ENCODE assay signal across 18 cellular contexts in genomic region chr7:155994253-155994811, GRCh38.
"Had no signal": no experiment of that assay in that cellular context is flagged by ENCODE, and none has a peak within 500 bp of the region (broad histone marks: within the 10 kb centered on the region; RNA-seq: fewer than 3 reads in every experiment).

No MANE protein-coding gene starts in this region.

- H3K4me1 ChIP-seq: ascending aorta, lower lobe of right lung, psoas muscle, right lobe of liver had no signal

- ATAC-seq: activated naive CD4-positive, alpha-beta T cell treated with anti-CD3 and anti-CD28 coated beads, Interleukin-2, amount 50 U/mL, for 72 hours; left cardiac atrium; lower lobe of right lung; psoas muscle; stimulated activated memory B cell treated with anti-CD40 and anti-IgM and Interleukin-4, amounts not matched to agents 10 μg/mL and 1 μg/mL and 100 μg/mL, for 72 hours had no signal

- H3K9me3 ChIP-seq: ascending aorta, esophagus squamous epithelium, lower lobe of right lung, psoas muscle, right lobe of liver, SK-N-SH, transverse colon had no signal

- H3K4me1 Mint-ChIP-seq: stimulated activated memory B cell treated with anti-CD40 and anti-IgM and Interleukin-4, amounts not matched to agents 10 μg/mL and 1 μg/mL and 100 μg/mL, for 72 hours had no signal

- H3K4me3 ChIP-seq: ascending aorta, esophagus squamous epithelium, lower lobe of right lung, psoas muscle, right lobe of liver, transverse colon had no signal

- H3K27me3 ChIP-seq: ascending aorta, right lobe of liver had no signal

- H3K36me3 ChIP-seq: ascending aorta, esophagus squamous epithelium, lower lobe of right lung, right lobe of liver, transverse colon had no signal

- DNase-seq: activated CD4-positive, alpha-beta T cell treated with anti-CD3 and anti-CD28 coated beads, Interleukin-2, amount 50 U/mL, for 4 hours; activated T-cell treated with anti-CD3 and anti-CD28 coated beads for 4 hours; esophagus squamous epithelium; foreskin fibroblast; immature natural killer cell; left cardiac atrium; lower lobe of right lung; midbrain; naive B cell; psoas muscle; right lobe of liver; SK-N-SH; T-helper 1 cell; transverse colon had no signal

- H3K36me3 Mint-ChIP-seq: immature natural killer cell had no signal

- H3K27me3 Mint-ChIP-seq: naive B cell had no signal

- H3K4me3 Mint-ChIP-seq: stimulated activated memory B cell treated with anti-CD40 and anti-IgM and Interleukin-4, amounts not matched to agents 10 μg/mL and 1 μg/mL and 100 μg/mL, for 72 hours had no signal

- H3K27ac Mint-ChIP-seq: activated naive CD4-positive, alpha-beta T cell treated with anti-CD3 and anti-CD28 coated beads, Interleukin-2, amount 50 U/mL, for 72 hours; activated T-helper 2 cell treated with anti-CD3 and anti-CD28 coated beads, Interferon-gamma antibody, Interleukin-2, Interleukin-4, amounts not matched to agents 10 μg/mL and 5 μg/mL and 100 μg/mL, durations not matched to agents 14 hours and 24 hours and 36 hours; immature natural killer cell; stimulated activated memory B cell treated with anti-CD40 and anti-IgM and Interleukin-4, amounts not matched to agents 10 μg/mL and 1 μg/mL and 100 μg/mL, for 72 hours had no signal

- H3K27ac ChIP-seq: ascending aorta, esophagus squamous epithelium, lower lobe of right lung, psoas muscle, right lobe of liver, transverse colon had no signal
